8 cellular contexts compared by ENCODE assay signal in the genomic region with DNA sequence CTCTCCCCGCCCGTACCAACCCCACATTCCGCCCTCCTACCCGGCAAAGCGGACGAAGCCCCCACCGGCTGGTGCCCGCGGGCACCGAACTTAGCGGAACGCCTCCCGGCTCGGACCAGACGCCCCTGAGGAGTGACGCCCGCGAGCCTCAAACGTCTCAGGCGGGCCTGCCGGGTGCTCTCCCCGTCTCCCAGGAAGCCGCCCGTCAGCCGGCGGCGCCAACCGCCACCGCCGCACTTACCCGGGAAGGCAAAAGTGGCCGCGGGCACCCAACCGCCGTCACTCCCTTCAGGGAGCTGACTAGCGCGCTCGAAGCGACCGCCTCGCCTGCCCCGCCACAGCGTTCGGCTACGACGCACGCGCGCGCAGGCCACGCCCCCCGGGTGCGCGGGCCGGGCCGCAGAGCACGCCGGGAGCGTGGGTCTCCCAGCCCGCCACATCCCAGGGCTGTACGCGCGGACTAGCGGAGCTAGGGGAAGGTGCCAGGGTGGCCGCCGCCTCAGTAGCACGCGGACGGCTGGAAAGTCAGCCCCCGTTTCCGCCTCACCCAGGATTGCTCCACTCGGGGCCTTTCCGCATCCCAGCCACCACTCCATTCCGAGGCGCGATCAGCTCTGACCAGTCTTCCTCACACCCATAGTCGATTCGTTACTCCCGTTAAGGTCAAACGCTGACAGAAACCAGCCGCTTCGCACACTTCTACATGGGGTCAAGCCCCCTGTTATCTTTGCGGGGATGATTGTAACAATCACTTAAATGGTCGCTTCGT. TPM values are rescaled to one million over a fixed set of nuclear protein-coding genes. Genes with fewer than 3 reads are reported as not detected.
DNase-seq lines count a peak whose midpoint lies in the region; ATAC-seq and TF ChIP-seq lines count a peak whose summit lies in the region.

A gene (minus strand): TSS at position 346 of the 769 bp plus-strand sequence. CDS start 3,760 bp downstream, outside the sequence.

- H3K79me2 ChIP-seq in OCI-LY7 (ENCODE audit: insufficient read depth, low read depth, low read length): no peaks in the 10 kb centered on the region

- no peaks in the 10 kb centered on the region for H4K20me1 ChIP-seq in OCI-LY7 (ENCODE audit: insufficient read depth, low read length)

- ATAC-seq in GM21381 (IDR thresholded peaks at IDR 0.05; ENCODE audit: unreplicated experiment): peak; percentile 93

- peaks cover 6% of the 10 kb centered on the region for H3K4me1 ChIP-seq in OCI-LY7 (ENCODE audit: insufficient read depth, low read length, poor library complexity, severe bottlenecking)
- H3K4me1 ChIP-seq in mononuclear cell (ENCODE audit: insufficient read depth, low read length): peaks cover 24% of the 10 kb centered on the region

- no peak within 1 kb of the TSS for H3K27ac ChIP-seq in OCI-LY7 (ENCODE audit: low read depth, low read length, poor library complexity, severe bottlenecking)

- no TSS peak for BruUV-seq in OCI-LY7 (replicated peaks; lab: Mats Ljungman, UMichigan)

- TF ChIP-seq CTCF in OCI-LY7 (conservative IDR thresholded peaks at IDR 0.05; ENCODE audit: low read length): no peak

- peak; percentile 97 for DNase-seq in D341Med (ENCODE audit: low spot score)
- peak; percentile 86 for DNase-seq in HT1080 (ENCODE audit: low read depth)
- peak; percentile 78 for DNase-seq in OCI-LY7 (ENCODE audit: low spot score)
- peak; percentile 84 for DNase-seq in activated T-cell treated with anti-CD3 and anti-CD28 coated beads for 24 hours (ENCODE audit: low read depth)
- DNase-seq in epidermal melanocyte (ENCODE audit: insufficient read length, low spot score): peak; percentile 62
- DNase-seq in stimulated activated CD8-positive, alpha-beta memory T cell treated with anti-CD3 and anti-CD28 coated beads, Interleukin-4, amount 100 ng/mL, for 1 hour (ENCODE audit: low read depth in 2 of 2, low spot score in 1 of 2): peak; percentile 59 to 72

- H3K4me2 ChIP-seq in OCI-LY7 (ENCODE audit: low read length): peak within 1 kb of the TSS; percentile 88

- peak within 1 kb of the TSS; percentile 96 for H2AFZ ChIP-seq in OCI-LY7 (ENCODE audit: low read length)

- POLR2A ChIA-PET in OCI-LY7 (lab: Charles Lee): interaction anchor here (0.6 kb wide), 1 partner anchor 17 kb away, joined by 6 read pairs; no protein-coding TSS in a partner anchor

- no peaks in the 10 kb centered on the region for H3K36me3 ChIP-seq in OCI-LY7 (ENCODE audit: insufficient read depth, low read length)

- CTCF ChIA-PET in OCI-LY7 (lab: Charles Lee; ENCODE audit: unreplicated experiment): interaction anchor here (0.7 kb wide), 1 partner anchor 12 kb away, joined by 3 read pairs; no protein-coding TSS in a partner anchor

- no peaks in the 10 kb centered on the region for H3K27me3 ChIP-seq in mononuclear cell (ENCODE audit: insufficient read depth, low read length)

- H3K9me2 ChIP-seq in OCI-LY7 (ENCODE audit: insufficient read depth, low read length): no peaks in the 10 kb centered on the region

- no peaks in the 10 kb centered on the region for H3K9me3 ChIP-seq in OCI-LY7 (ENCODE audit: low read length)
- no peaks in the 10 kb centered on the region for H3K9me3 ChIP-seq in mononuclear cell (ENCODE audit: low read depth, low read length)

- intact Hi-C loops in OCI-LY7 (cut with micrococcal nuclease; ENCODE audit: unreplicated experiment): loop anchor here (5.0 kb wide), 1 partner anchor 74 kb away; a partner anchor contains a TSS

- H3K4me3 ChIP-seq in OCI-LY7 (ENCODE audit: low read depth, low read length, poor library complexity, severe bottlenecking) (peak within 1 kb of the TSS; percentile 78), mononuclear cell (ENCODE audit: low read length) (peak within 1 kb of the TSS; percentile 70)

RNA-seq across cellular contexts. Expression of the gene that starts here (rescaled TPM):
- 42.7 and 48.8 TPM in 2 replicates for total RNA-seq in HT1080 (2014; rRNA removed; shearing (Covaris generic))
- 33.6 and 37.8 TPM in 2 replicates for polyA plus RNA-seq in HT1080 (2015; cell fraction: cytosol; rRNA removed)
- 15.1 and 17.2 TPM in 2 replicates for polyA plus RNA-seq in HT1080 (2015; cell fraction: nucleus; rRNA removed)
- total RNA-seq in OCI-LY7 (2014; rRNA removed; shearing (Covaris generic)): 6.7 and 14.2 TPM in 2 replicates
- 4.0 and 5.4 TPM in 2 replicates for total RNA-seq in OCI-LY7 (2022)
- total RNA-seq in mononuclear cell: 3.8 TPM
